In the genomic region with DNA sequence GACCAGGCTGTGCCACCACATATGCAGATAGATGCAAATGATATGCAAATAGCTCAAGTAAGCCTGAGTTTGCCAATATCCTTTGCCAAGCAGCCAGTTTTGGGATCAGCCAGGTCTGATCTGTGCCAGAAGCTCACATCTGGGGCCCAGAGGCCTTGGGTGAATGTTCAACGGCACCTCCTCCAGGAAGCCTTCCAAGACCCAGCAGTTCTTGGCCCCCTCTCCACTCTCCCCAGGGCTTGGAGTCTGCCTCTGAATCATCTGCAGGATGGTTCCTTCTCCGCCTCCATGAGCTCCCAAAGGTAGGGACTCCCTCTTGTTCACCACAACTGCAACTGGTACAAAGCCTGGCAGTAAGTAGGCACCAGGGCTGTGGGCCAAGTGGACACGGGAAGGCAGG, we compare ENCODE assay signal across 25 cellular contexts.
"Had no signal": no experiment of that assay in that cellular context is flagged by ENCODE, and none has a peak within 500 bp of the region (broad histone marks: within the 10 kb centered on the region; RNA-seq: fewer than 3 reads in every experiment).

No MANE protein-coding gene starts in this region.

- H3K27me3 Mint-ChIP-seq: activated naive CD8-positive, alpha-beta T cell had no signal

- ATAC-seq: activated CD4-positive, alpha-beta T cell treated with anti-CD3 and anti-CD28 coated beads for 36 hours; activated T-helper 17 cell treated with anti-CD3 and anti-CD28 coated beads, Interleukin-2, amount 50 U/mL, for 72 hours; Panc1; Right ventricle myocardium inferior had no signal

- H3K4me3 Mint-ChIP-seq: activated CD4-positive, alpha-beta memory T cell treated with anti-CD3 and anti-CD28 coated beads, Interleukin-2, amount 10 ng/mL, durations not matched to agents 7 days and 5 days; activated CD4-positive, alpha-beta T cell treated with anti-CD3 and anti-CD28 coated beads for 36 hours; activated naive CD4-positive, alpha-beta T cell treated with anti-CD3 and anti-CD28 coated beads for 36 hours; activated naive CD8-positive, alpha-beta T cell; activated T-helper 17 cell treated with anti-CD3 and anti-CD28 coated beads, Interleukin-2, amount 50 U/mL, for 72 hours had no signal

- H3K36me3 Mint-ChIP-seq: activated naive CD8-positive, alpha-beta T cell had no signal

- H3K27ac ChIP-seq: SK-N-MC, VCaP had no signal

- DNase-seq: activated CD4-positive, alpha-beta memory T cell treated with anti-CD3 and anti-CD28 coated beads, Interleukin-2, amount 10 ng/mL, durations not matched to agents 7 days and 5 days; activated CD4-positive, alpha-beta T cell treated with anti-CD3 and anti-CD28 coated beads for 36 hours; activated CD4-positive, alpha-beta T cell treated with anti-CD3 and anti-CD28 coated beads, Interleukin-2, amount 50 U/mL, for 1 hour; activated gamma-delta T cell; activated naive CD4-positive, alpha-beta T cell treated with anti-CD3 and anti-CD28 coated beads for 36 hours; activated T-cell treated with anti-CD3 and anti-CD28 coated beads for 4 hours; activated T-cell treated with anti-CD3 and anti-CD28 coated beads, Interleukin-2, amount 50 U/mL, for 48 hours; Kasumi-1; KBM-7; NCI-H1048; NCI-H146; NCI-H1930; NCI-H2171; NCI-H2227 treated with DMSO at 0.1 percent for 48 hours; NCI-H69; NK-92 treated with Interleukin-12 subunit alpha and Interleukin-12 subunit beta, amount 100 ng/mL, for 24 hours; OCI-M1; RPMI8226; T-helper 1 cell had no signal

- H3K27ac Mint-ChIP-seq: activated CD4-positive, alpha-beta memory T cell treated with anti-CD3 and anti-CD28 coated beads, Interleukin-2, amount 10 ng/mL, durations not matched to agents 7 days and 5 days; activated CD4-positive, alpha-beta T cell treated with anti-CD3 and anti-CD28 coated beads for 36 hours; activated naive CD4-positive, alpha-beta T cell treated with anti-CD3 and anti-CD28 coated beads for 36 hours; activated naive CD8-positive, alpha-beta T cell had no signal

- H3K4me1 Mint-ChIP-seq: activated CD4-positive, alpha-beta memory T cell treated with anti-CD3 and anti-CD28 coated beads, Interleukin-2, amount 10 ng/mL, durations not matched to agents 7 days and 5 days; activated CD4-positive, alpha-beta T cell treated with anti-CD3 and anti-CD28 coated beads for 36 hours; activated T-helper 17 cell treated with anti-CD3 and anti-CD28 coated beads, Interleukin-2, amount 50 U/mL, for 72 hours had no signal

- H3K4me3 ChIP-seq: SK-N-MC had no signal
